In the genomic region with DNA sequence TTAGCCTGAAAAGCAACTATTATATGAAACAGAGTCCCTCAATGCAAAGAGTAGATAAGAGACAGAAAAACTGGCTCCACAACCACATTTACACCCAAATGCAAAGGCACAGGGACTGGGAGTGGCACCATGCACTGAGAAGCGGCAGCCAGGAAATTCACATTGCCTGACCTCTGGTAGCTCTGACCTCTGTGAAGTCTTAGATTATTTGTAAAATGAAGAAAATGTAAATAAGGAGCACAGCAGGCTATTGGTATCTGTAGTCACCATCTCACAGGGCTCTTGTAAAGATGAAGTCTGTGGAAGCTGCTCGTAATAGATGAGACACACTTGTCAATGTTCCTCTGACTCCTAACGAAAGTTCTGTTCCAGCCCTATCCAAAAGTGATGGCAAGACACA, we compare ENCODE assay signal across 16 cellular contexts.
DNase-seq lines count a peak whose midpoint lies in the region; ATAC-seq and TF ChIP-seq lines count a peak whose summit lies in the region.
"Had no signal": no experiment of that assay in that cellular context is flagged by ENCODE, and none has a peak within 500 bp of the region (broad histone marks: within the 10 kb centered on the region; RNA-seq: fewer than 3 reads in every experiment).

No MANE protein-coding gene starts in this region.

- no peak overlapping the region for H3K4me3 ChIP-seq in OCI-LY1 (ENCODE audit: low read depth, low read length, poor library complexity, severe bottlenecking)
- no peak overlapping the region for H3K4me3 ChIP-seq in neural progenitor cell

- no peaks in the 10 kb centered on the region for H3K27me3 Mint-ChIP-seq in neural progenitor cell (ENCODE audit: insufficient read depth, low read depth)

- H3K27ac ChIP-seq in OCI-LY1 (ENCODE audit: low read depth, low read length, poor library complexity, severe bottlenecking) (peak overlapping the region; percentile 45), neural progenitor cell (peak overlapping the region; percentile 87)

- peaks cover 2% of the 10 kb centered on the region for H3K9me3 Mint-ChIP-seq in neural progenitor cell

- peaks cover 39% of the 10 kb centered on the region for H3K4me1 Mint-ChIP-seq in neural progenitor cell

- H3K27me3 ChIP-seq in OCI-LY1 (ENCODE audit: insufficient read depth, low read length) (no peaks in the 10 kb centered on the region), neural progenitor cell (no peaks in the 10 kb centered on the region)

- no peak for TF ChIP-seq POLR2A in erythroblast (IDR thresholded peaks at IDR 0.05; ENCODE audit: low read length)

- no peak overlapping the region for H3K4me3 Mint-ChIP-seq in neural progenitor cell

- H3F3A ChIP-seq in OCI-LY1 (ENCODE audit: insufficient read depth, low read length) (no peaks in the 10 kb centered on the region), neural progenitor cell (ENCODE audit: low read depth) (peaks cover 13% of the 10 kb centered on the region)

- no peaks in the 10 kb centered on the region for H3K36me3 ChIP-seq in OCI-LY1 (ENCODE audit: insufficient read depth, low read length)
- H3K36me3 ChIP-seq in neural progenitor cell, result no peaks in the 10 kb centered on the region

- H4K20me1 ChIP-seq in OCI-LY1 (ENCODE audit: insufficient read depth, low read length) (no peaks in the 10 kb centered on the region), neural progenitor cell (ENCODE audit: low read depth) (peaks cover 66% of the 10 kb centered on the region)

- H3K9me3 ChIP-seq in OCI-LY1 (ENCODE audit: low read length) (no peaks in the 10 kb centered on the region), neural progenitor cell (ENCODE audit: low read depth) (no peaks in the 10 kb centered on the region)

- H3K36me3 Mint-ChIP-seq in neural progenitor cell, result peaks cover 39% of the 10 kb centered on the region

- TF ChIP-seq CTCF in OCI-LY1 (IDR thresholded peaks at IDR 0.05; ENCODE audit: low read length) (no peak), neural progenitor cell (IDR thresholded peaks at IDR 0.05) (no peak)

- H2AFZ ChIP-seq in OCI-LY1 (ENCODE audit: low read length), result peak overlapping the region; percentile 96
- H2AFZ ChIP-seq in neural progenitor cell (replicated peaks), result no peak overlapping the region

- H3K9ac ChIP-seq in OCI-LY1 (ENCODE audit: low read length) (peak overlapping the region; percentile 37), neural progenitor cell (no peak overlapping the region)

- peak; percentile 22 for ATAC-seq in GM18867 (IDR thresholded peaks at IDR 0.05; ENCODE audit: unreplicated experiment)
- ATAC-seq in HG03139 (IDR thresholded peaks at IDR 0.05; ENCODE audit: unreplicated experiment), result no peak
- ATAC-seq: HCT116 had no signal

- peaks cover 19% of the 10 kb centered on the region for H3K4me1 ChIP-seq in OCI-LY1 (ENCODE audit: insufficient read depth, low read length, severe bottlenecking)
- H3K4me1 ChIP-seq in neural progenitor cell, result peaks cover 40% of the 10 kb centered on the region

- peak; percentile 1 to 24 for DNase-seq in erythroblast (lab: John Stamatoyannopoulos, UW)
- no peak for DNase-seq in neural progenitor cell (ENCODE audit: low spot score)
- DNase-seq in midbrain (lab: John Stamatoyannopoulos, UW), result no peak
- no peak for DNase-seq in COR-L47 (lab: John Stamatoyannopoulos, UW)
- DNase-seq: C1 segment of cervical spinal cord, DMS153, GF-D8, NCI-H1105, NCI-H1694, NCI-H2081 treated with DMSO at 0.1 percent for 48 hours, NCI-H774, RPMI8226 had no signal

- no peaks in the 10 kb centered on the region for H3K9me2 ChIP-seq in OCI-LY1 (ENCODE audit: low read depth, low read length)

- H3K79me2 ChIP-seq in OCI-LY1 (ENCODE audit: insufficient read depth, low read length) (no peaks in the 10 kb centered on the region), neural progenitor cell (ENCODE audit: low read depth) (peaks cover 100% of the 10 kb centered on the region)

- H3K27ac Mint-ChIP-seq in neural progenitor cell, result peak overlapping the region; percentile 23

- H3K4me2 ChIP-seq in OCI-LY1 (ENCODE audit: low read length) (peak overlapping the region; percentile 64), neural progenitor cell (no peak overlapping the region)

Comparison
In these comparisons a context has a peak if more than half of its experiments do, and no peak if none do; other contexts are left out.
1. DNase-seq: peak in erythroblast (2 of 2); none in neural progenitor cell (single experiment), midbrain (single experiment) and COR-L47 (single experiment).